ENCODE assay signal across 1 cellular context in genomic region chr20:50893620-50894019, GRCh38.
TF ChIP-seq lines count a peak whose summit lies in the region.

No MANE protein-coding gene starts in this region.

TF ChIP-seq in GM23338, 12 proteins besides CTCF, POLR2A, EP300 and RAD21 (continued from another document):
- TF ChIP-seq, protein P1, sequence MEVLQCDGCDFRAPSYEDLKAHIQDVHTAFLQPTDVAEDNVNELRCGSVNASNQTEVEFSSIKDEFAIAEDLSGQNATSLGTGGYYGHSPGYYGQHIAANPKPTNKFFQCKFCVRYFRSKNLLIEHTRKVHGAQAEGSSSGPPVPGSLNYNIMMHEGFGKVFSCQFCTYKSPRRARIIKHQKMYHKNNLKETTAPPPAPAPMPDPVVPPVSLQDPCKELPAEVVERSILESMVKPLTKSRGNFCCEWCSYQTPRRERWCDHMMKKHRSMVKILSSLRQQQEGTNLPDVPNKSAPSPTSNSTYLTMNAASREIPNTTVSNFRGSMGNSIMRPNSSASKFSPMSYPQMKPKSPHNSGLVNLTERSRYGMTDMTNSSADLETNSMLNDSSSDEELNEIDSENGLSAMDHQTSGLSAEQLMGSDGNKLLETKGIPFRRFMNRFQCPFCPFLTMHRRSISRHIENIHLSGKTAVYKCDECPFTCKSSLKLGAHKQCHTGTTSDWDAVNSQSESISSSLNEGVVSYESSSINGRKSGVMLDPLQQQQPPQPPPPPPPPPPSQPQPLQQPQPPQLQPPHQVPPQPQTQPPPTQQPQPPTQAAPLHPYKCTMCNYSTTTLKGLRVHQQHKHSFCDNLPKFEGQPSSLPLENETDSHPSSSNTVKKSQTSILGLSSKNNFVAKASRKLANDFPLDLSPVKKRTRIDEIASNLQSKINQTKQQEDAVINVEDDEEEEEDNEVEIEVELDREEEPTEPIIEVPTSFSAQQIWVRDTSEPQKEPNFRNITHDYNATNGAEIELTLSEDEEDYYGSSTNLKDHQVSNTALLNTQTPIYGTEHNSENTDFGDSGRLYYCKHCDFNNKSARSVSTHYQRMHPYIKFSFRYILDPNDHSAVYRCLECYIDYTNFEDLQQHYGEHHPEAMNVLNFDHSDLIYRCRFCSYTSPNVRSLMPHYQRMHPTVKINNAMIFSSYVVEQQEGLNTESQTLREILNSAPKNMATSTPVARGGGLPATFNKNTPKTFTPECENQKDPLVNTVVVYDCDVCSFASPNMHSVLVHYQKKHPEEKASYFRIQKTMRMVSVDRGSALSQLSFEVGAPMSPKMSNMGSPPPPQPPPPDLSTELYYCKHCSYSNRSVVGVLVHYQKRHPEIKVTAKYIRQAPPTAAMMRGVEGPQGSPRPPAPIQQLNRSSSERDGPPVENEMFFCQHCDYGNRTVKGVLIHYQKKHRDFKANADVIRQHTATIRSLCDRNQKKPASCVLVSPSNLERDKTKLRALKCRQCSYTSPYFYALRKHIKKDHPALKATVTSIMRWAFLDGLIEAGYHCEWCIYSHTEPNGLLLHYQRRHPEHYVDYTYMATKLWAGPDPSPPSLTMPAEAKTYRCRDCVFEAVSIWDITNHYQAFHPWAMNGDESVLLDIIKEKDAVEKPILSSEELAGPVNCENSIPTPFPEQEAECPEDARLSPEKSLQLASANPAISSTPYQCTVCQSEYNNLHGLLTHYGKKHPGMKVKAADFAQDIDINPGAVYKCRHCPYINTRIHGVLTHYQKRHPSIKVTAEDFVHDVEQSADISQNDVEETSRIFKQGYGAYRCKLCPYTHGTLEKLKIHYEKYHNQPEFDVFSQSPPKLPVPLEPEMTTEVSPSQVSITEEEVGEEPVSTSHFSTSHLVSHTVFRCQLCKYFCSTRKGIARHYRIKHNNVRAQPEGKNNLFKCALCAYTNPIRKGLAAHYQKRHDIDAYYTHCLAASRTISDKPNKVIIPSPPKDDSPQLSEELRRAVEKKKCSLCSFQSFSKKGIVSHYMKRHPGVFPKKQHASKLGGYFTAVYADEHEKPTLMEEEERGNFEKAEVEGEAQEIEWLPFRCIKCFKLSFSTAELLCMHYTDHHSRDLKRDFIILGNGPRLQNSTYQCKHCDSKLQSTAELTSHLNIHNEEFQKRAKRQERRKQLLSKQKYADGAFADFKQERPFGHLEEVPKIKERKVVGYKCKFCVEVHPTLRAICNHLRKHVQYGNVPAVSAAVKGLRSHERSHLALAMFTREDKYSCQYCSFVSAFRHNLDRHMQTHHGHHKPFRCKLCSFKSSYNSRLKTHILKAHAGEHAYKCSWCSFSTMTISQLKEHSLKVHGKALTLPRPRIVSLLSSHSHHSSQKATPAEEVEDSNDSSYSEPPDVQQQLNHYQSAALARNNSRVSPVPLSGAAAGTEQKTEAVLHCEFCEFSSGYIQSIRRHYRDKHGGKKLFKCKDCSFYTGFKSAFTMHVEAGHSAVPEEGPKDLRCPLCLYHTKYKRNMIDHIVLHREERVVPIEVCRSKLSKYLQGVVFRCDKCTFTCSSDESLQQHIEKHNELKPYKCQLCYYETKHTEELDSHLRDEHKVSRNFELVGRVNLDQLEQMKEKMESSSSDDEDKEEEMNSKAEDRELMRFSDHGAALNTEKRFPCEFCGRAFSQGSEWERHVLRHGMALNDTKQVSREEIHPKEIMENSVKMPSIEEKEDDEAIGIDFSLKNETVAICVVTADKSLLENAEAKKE (CRISPR knock-in tag; IDR thresholded peaks at IDR 0.05) = no peak
